Comparison of ENCODE assay signal across 1 cellular context in the genomic region with DNA sequence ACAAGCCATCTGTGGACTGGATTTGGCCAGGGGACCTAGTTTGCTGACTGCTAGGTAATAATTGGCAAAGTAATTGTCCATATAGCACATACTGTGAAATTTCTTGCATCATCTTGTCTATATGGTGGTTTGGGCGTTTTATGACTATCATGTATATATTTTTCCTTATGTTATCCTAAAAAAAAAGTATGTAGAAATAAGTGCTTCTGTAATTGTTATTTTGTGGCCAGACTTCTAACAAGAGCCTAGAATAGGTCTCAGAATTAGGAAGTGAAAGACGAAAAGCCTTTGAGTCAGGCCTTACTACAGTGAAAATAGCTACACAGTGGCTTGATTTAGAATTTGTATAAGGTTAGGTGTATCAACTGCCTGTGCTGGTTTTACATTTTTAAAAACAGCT.
TF ChIP-seq lines count a peak whose summit lies in the region.

No MANE protein-coding gene starts in this region.

TF ChIP-seq in K562, 482 proteins besides CTCF, POLR2A, EP300 and RAD21 (continued from another document):
- TF ChIP-seq, protein P1, sequence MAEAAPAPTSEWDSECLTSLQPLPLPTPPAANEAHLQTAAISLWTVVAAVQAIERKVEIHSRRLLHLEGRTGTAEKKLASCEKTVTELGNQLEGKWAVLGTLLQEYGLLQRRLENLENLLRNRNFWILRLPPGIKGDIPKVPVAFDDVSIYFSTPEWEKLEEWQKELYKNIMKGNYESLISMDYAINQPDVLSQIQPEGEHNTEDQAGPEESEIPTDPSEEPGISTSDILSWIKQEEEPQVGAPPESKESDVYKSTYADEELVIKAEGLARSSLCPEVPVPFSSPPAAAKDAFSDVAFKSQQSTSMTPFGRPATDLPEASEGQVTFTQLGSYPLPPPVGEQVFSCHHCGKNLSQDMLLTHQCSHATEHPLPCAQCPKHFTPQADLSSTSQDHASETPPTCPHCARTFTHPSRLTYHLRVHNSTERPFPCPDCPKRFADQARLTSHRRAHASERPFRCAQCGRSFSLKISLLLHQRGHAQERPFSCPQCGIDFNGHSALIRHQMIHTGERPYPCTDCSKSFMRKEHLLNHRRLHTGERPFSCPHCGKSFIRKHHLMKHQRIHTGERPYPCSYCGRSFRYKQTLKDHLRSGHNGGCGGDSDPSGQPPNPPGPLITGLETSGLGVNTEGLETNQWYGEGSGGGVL (CRISPR knock-in tag; IDR thresholded peaks at IDR 0.05) = no peak
- TF ChIP-seq HIVEP1 (CRISPR knock-in tag; IDR thresholded peaks at IDR 0.05) (no peak), SNIP1 (IDR thresholded peaks at IDR 0.05; ENCODE audit: low read depth) (no peak), ARID1B (IDR thresholded peaks at IDR 0.05) (no peak), SMC3 (conservative IDR thresholded peaks at IDR 0.05; ENCODE audit: insufficient read depth, low read depth, low read length) (no peak), ZNF561 (CRISPR knock-in tag; conservative IDR thresholded peaks at IDR 0.05) (no peak), KAT7 (CRISPR knock-in tag; IDR thresholded peaks at IDR 0.05; ENCODE audit: borderline replicate concordance) (no peak), ZKSCAN1 (IDR thresholded peaks at IDR 0.05; ENCODE audit: low read depth, low read length) (no peak), HEY1 (CRISPR knock-in tag; IDR thresholded peaks at IDR 0.05; ENCODE audit: borderline replicate concordance) (no peak), CEBPB (tag; IDR thresholded peaks at IDR 0.05) (0 out of 2 replicates have a peak, but pooled peaks have one; percentile 15), JUNB (CRISPR knock-in tag; conservative IDR thresholded peaks at IDR 0.05) (no peak)
- TF ChIP-seq, protein P2, sequence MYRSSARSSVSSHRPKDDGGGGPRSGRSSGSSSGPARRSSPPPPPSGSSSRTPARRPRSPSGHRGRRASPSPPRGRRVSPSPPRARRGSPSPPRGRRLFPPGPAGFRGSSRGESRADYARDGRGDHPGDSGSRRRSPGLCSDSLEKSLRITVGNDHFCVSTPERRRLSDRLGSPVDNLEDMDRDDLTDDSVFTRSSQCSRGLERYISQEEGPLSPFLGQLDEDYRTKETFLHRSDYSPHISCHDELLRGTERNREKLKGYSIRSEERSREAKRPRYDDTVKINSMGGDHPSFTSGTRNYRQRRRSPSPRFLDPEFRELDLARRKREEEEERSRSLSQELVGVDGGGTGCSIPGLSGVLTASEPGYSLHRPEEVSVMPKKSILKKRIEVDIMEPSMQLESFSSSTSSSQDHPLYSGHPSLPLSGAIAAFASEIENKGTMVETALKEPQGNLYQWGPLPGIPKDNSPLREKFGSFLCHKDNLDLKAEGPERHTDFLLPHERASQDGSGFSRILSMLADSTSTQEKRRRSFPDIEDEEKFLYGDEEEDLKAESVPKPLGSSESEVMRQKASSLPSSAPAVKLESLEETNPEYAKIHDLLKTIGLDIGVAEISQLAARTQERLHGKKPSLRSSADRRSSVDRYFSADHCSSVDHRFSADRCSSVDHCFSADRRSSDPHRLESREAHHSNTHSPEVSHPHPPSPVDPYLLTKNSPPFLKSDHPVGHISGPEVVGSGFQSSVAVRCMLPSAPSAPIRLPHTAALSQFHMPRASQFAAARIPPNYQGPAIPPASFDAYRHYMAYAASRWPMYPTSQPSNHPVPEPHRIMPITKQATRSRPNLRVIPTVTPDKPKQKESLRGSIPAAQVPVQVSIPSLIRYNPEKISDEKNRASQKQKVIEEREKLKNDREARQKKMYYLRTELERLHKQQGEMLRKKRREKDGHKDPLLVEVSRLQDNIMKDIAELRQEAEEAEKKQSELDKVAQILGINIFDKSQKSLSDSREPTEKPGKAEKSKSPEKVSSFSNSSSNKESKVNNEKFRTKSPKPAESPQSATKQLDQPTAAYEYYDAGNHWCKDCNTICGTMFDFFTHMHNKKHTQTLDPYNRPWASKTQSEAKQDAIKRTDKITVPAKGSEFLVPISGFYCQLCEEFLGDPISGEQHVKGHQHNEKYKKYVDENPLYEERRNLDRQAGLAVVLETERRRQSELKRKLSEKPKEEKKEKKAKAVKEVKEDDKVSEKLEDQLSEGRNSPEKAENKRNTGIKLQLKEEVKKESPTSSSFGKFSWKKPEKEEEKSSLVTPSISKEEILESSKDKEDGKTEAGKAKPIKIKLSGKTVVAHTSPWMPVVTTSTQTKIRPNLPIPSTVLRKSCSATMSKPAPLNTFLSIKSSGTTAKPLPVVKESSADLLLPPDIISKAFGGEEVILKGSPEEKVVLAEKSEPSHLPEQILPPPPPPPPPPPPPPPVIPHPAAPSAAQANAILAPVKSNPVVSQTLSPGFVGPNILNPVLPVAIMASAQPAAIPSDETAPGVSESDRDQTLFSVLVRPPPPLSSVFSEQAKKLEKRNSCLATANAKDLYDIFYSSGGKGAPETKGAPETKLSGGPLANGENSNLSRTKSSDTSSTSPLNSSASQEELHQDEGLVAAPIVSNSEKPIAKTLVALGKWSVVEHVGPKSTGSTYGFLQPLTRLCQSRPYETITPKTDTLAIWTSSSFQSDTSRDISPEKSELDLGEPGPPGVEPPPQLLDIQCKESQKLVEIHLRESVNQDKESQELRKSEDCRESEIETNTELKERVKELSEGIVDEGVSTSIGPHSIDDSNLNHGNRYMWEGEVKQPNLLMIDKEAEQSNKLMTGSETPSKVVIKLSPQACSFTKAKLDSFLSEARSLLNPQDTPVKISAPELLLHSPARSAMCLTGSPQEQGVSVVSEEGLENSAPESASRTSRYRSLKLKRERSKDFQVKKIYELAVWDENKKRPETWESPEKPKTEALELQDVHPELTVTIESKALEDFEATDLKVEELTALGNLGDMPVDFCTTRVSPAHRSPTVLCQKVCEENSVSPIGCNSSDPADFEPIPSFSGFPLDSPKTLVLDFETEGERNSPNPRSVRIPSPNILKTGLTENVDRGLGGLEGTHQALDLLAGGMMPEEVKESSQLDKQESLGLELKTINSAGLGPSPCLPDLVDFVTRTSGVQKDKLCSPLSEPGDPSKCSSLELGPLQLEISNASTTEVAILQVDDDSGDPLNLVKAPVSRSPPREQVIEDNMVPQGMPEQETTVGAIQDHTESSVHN (IDR thresholded peaks at IDR 0.05; ENCODE audit: borderline replicate concordance in 1 of 2, low read depth in 1 of 2) = no peak
